In genomic region chr4:68373513-68373912, GRCh38 we compare ENCODE assay signal across 9 cellular contexts. TPM values are rescaled to one million over a fixed set of nuclear protein-coding genes. Genes with fewer than 3 reads are reported as not detected.
DNase-seq lines count a peak whose midpoint lies in the region; ATAC-seq and FAIRE-seq lines count a peak whose summit lies in the region.
"Had no signal": no experiment of that assay in that cellular context is flagged by ENCODE, and none has a peak within 500 bp of the region (broad histone marks: within the 10 kb centered on the region; RNA-seq: fewer than 3 reads in every experiment).

No MANE protein-coding gene starts in this region.

- peak overlapping the region; percentile 54 for H3K4me3 Mint-ChIP-seq in activated CD4-positive, alpha-beta T cell treated with anti-CD3 and anti-CD28 coated beads for 36 hours

- no peaks in the 10 kb centered on the region for H3K27me3 ChIP-seq in small intestine (ENCODE audit: control insufficient read depth in 2 of 2, insufficient read depth in 2 of 2, low read length in 2 of 2)

- H3K9me3 Mint-ChIP-seq in activated CD4-positive, alpha-beta T cell treated with anti-CD3 and anti-CD28 coated beads for 36 hours (ENCODE audit: low read depth): no peaks in the 10 kb centered on the region

- H3K9me3 ChIP-seq in small intestine (ENCODE audit: control insufficient read depth, low read depth): no peaks in the 10 kb centered on the region

- ATAC-seq in GM18873 (IDR thresholded peaks at IDR 0.05; ENCODE audit: low FRiP score, unreplicated experiment) (peak; percentile 77), HG03159 (IDR thresholded peaks at IDR 0.05; ENCODE audit: unreplicated experiment) (peak; percentile 74)
- ATAC-seq in activated CD4-positive, alpha-beta T cell treated with anti-CD3 and anti-CD28 coated beads for 36 hours: peak; percentile 93
- ATAC-seq: Panc1 had no signal

- WGBS in small intestine, 3 donors: 22 to 71% (median 52%) methylated on average over 16 of the region's 16 CpGs

- H3K27ac Mint-ChIP-seq in activated CD4-positive, alpha-beta T cell treated with anti-CD3 and anti-CD28 coated beads for 36 hours: no peak overlapping the region

- no peaks in the 10 kb centered on the region for H3K36me3 ChIP-seq in small intestine (ENCODE audit: control insufficient read depth in 2 of 2, insufficient read depth in 2 of 2, low read length in 2 of 2)

- CTCF ChIA-PET in activated CD4-positive, alpha-beta T cell treated with anti-CD3 and anti-CD28 coated beads for 36 hours (lab: Charles Lee): no interaction called here

- FAIRE-seq in small intestine (lab: Jason Lieb, UNC): no peak

- H3K4me3 ChIP-seq in small intestine (ENCODE audit: low read depth in 1 of 2, low read length in 2 of 2): no peak overlapping the region

- no peak overlapping the region for H3K27ac ChIP-seq in small intestine (ENCODE audit: low read depth in 1 of 2, low read length in 1 of 2)

- no peaks in the 10 kb centered on the region for H3K36me3 Mint-ChIP-seq in activated CD4-positive, alpha-beta T cell treated with anti-CD3 and anti-CD28 coated beads for 36 hours (ENCODE audit: low read depth)

- H3K27me3 Mint-ChIP-seq in activated CD4-positive, alpha-beta T cell treated with anti-CD3 and anti-CD28 coated beads for 36 hours: no peaks in the 10 kb centered on the region

- POLR2A ChIA-PET in activated CD4-positive, alpha-beta T cell treated with anti-CD3 and anti-CD28 coated beads for 36 hours (lab: Charles Lee): no interaction called here

- peak; percentile 82 for DNase-seq in activated CD4-positive, alpha-beta T cell treated with anti-CD3 and anti-CD28 coated beads for 36 hours
- DNase-seq in cerebellar nuclear complex (lab: John Stamatoyannopoulos, UW): peak; percentile 9 to 71
- peak; percentile 88 for DNase-seq in iPS-NIHi7 (ENCODE audit: extremely low spot score)
- DNase-seq in small intestine: peak; percentile 41
- DNase-seq in NCI-H1436 treated with DMSO at 0.1 percent for 48 hours (lab: John Stamatoyannopoulos, UW): no peak
- DNase-seq in COLO668 (lab: John Stamatoyannopoulos, UW; ENCODE audit: unreplicated experiment): no peak

- intact Hi-C loops in activated CD4-positive, alpha-beta T cell treated with anti-CD3 and anti-CD28 coated beads for 36 hours (cut with DNase I, micrococcal nuclease): loop anchor here in 1 of 2 experiments (1.0 to 10.0 kb wide), 3 partner anchors 23 to 829 kb away; partner anchors contain the start of genes CENPC and YTHDC1

- peaks cover 18% of the 10 kb centered on the region for H3K4me1 Mint-ChIP-seq in activated CD4-positive, alpha-beta T cell treated with anti-CD3 and anti-CD28 coated beads for 36 hours

- H3K4me1 ChIP-seq in small intestine (ENCODE audit: control insufficient read depth in 2 of 2, insufficient read depth in 1 of 2, low read depth in 1 of 2, low read length in 1 of 2): no peaks in the 10 kb centered on the region

RNA-seq across cellular contexts. Expression of gene YTHDC1, which starts 23.6 kb away (rescaled TPM):
- 10 to 100 TPM; 78.5 to 83.0 TPM for total RNA-seq in activated CD4-positive, alpha-beta T cell treated with anti-CD3 and anti-CD28 coated beads for 36 hours
- polyA plus RNA-seq in small intestine: 10 to 100 TPM; 30.2 to 36.5 (median 31.9) TPM

Comparison
In these comparisons a context has a peak if more than half of its experiments do, and no peak if none do; other contexts are left out.
1. DNase-seq: peak in activated CD4-positive, alpha-beta T cell treated with anti-CD3 and anti-CD28 coated beads for 36 hours (single experiment), cerebellar nuclear complex (2 of 2), iPS-NIHi7 (single experiment) and small intestine (single experiment); none in NCI-H1436 treated with DMSO at 0.1 percent for 48 hours (single experiment) and COLO668 (single experiment).
2. Peak in every context shown above with its lines, with median percentiles within 50 percentile points of each other: ATAC-seq.